In genomic region chr13:20550799-20551198, GRCh38 we compare ENCODE assay signal across 1 cellular context.
TF ChIP-seq lines count a peak whose summit lies in the region.

No MANE protein-coding gene starts in this region.

TF ChIP-seq in GM12878, 131 proteins besides CTCF, POLR2A, EP300 and RAD21:
- TF ChIP-seq SMC3 (IDR thresholded peaks at IDR 0.05; ENCODE audit: borderline replicate concordance, low read length) = peak; percentile 19; the same call in 1 of the 2 replicates
- no peak for TF ChIP-seq RELA (IDR thresholded peaks at IDR 0.05; ENCODE audit: borderline replicate concordance, partially characterized antibody)
TF ChIP-seq in GM12878: peak in this region for 1.
